ENCODE assay signal across 34 cellular contexts in the genomic region with DNA sequence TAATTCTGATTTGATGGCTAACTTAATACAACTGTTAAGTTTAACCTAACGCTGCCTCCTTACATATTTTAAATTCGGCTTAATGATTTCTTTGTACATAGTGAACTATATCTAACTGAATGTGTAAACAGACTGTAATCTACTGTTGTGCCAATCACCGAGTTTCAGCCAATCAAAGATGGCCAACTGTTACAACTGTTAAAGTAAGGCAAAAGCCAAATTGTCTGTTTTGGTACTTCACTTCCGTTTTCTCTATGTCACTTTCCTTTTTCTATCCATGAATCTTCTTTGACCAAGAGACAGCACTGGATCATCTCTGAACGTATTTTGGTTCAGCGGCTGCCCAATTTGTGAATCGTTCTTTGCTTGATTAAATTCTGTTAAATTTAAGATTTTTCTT.
"Had no signal": no experiment of that assay in that cellular context is flagged by ENCODE, and none has a peak within 500 bp of the region (broad histone marks: within the 10 kb centered on the region; RNA-seq: fewer than 3 reads in every experiment).

No MANE protein-coding gene starts in this region.

- H3K27ac ChIP-seq: ascending aorta, cardiac muscle cell, colonic mucosa, RWPE1, WERI-Rb-1 had no signal

- H3K9me3 ChIP-seq: ascending aorta, colonic mucosa, MG63 had no signal

- H3K27me3 ChIP-seq: ascending aorta, colonic mucosa had no signal

- ATAC-seq: activated CD8-positive, alpha-beta T cell treated with anti-CD3 and anti-CD28 coated beads, Interleukin-2, amount 10 ng/mL, durations not matched to agents 7 days and 5 days; PC-3; Right ventricle myocardium inferior; T-cell had no signal

- FAIRE-seq: RCC 7860 had no signal

- H3K4me1 ChIP-seq: ascending aorta, colonic mucosa had no signal

- DNase-seq: activated CD4-positive, alpha-beta T cell treated with anti-CD3 and anti-CD28 coated beads, Interleukin-2, amount 10 ng/mL, durations not matched to agents 24 days and 14 days; activated CD4-positive, alpha-beta T cell treated with anti-CD3 and anti-CD28 coated beads, Interleukin-2, amount 50 U/mL, for 4 hours; activated CD4-positive, CD25-positive, alpha-beta regulatory T cell; activated CD8-positive, alpha-beta T cell treated with anti-CD3 and anti-CD28 coated beads, Interleukin-2, amount 10 ng/mL, durations not matched to agents 7 days and 5 days; activated gamma-delta T cell; activated naive CD4-positive, alpha-beta T cell treated with Interleukin-2 at 50 U/mL for 16 hours; activated naive CD8-positive, alpha-beta T cell treated with anti-CD3 and anti-CD28 coated beads, Interleukin-2, amount 10 ng/mL, durations not matched to agents 7 days and 5 days; activated T-cell treated with anti-CD3 and anti-CD28 coated beads, Interleukin-2, amount 50 U/mL, for 24 hours; amygdala; colonic mucosa; Karpas-422; KBM-7; MG63; NCI-H1092 treated with DMSO at 0.1 percent for 48 hours; NCI-H1417; NCI-H146; NCI-H187; NCI-H2029 treated with DMSO at 0.1 percent for 48 hours; NCI-H2107; NCI-H2171; NCI-H510A; NCI-H526; NCI-H748 treated with DMSO at 0.1 percent for 48 hours; PC-3; SIG-M5; T-cell; T-helper 2 cell; T-helper 9 cell; WERI-Rb-1 had no signal

- H3K4me3 ChIP-seq: ascending aorta, cardiac muscle cell, colonic mucosa, MG63 had no signal

- H3K36me3 ChIP-seq: ascending aorta, cardiac muscle cell, colonic mucosa, MG63, WERI-Rb-1 had no signal
